In the genomic region with DNA sequence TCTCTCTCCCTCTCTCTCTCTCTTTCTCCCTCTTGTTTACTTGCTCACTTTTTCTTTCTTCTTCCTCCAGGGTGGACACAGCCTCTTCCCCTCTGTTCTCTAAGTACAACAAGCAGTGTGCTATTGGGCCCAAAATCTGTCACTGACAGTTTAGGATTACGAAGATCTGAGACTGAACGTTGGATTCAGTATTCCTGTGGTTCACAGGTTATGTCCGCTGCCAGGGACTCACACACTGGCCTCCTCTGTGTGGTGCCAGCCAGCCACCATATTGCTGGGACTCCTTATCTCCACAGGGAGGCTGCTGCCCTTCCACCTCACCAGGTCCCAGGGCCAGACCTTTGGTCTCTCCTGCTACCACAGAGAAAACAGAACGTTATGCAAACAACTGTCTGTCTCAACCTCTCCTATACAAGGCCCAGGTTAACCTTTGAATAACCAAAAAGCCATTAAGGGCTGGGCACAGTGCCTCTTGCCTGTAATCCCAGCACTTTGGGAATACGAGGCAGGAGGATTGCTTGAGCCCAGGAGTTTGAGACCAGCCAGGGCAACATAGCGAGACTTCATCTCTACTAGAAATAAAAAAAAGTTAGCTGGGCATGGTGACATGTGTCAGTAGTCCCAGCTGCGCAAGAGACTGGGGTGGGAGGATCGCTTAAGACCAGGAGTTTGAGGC, we compare ENCODE assay signal across 13 cellular contexts.
"Had no signal": no experiment of that assay in that cellular context is flagged by ENCODE, and none has a peak within 500 bp of the region (broad histone marks: within the 10 kb centered on the region; RNA-seq: fewer than 3 reads in every experiment).

No MANE protein-coding gene starts in this region.

- H3K4me1 ChIP-seq: right atrium auricular region had no signal

- H3K36me3 Mint-ChIP-seq: activated naive CD8-positive, alpha-beta T cell treated with anti-CD3 and anti-CD28 coated beads, Interleukin-2, amount 10 ng/mL, durations not matched to agents 7 days and 5 days; naive thymus-derived CD4-positive, alpha-beta T cell had no signal

- DNase-seq: activated CD4-positive, alpha-beta T cell treated with anti-CD3 and anti-CD28 coated beads, Interleukin-2, amount 50 U/mL, for 1 hour; activated naive CD4-positive, alpha-beta T cell; activated naive CD8-positive, alpha-beta T cell treated with anti-CD3 and anti-CD28 coated beads, Interleukin-2, amount 10 ng/mL, durations not matched to agents 7 days and 5 days; anterior cingulate cortex; cerebellar nuclear complex; effector CD8-positive, alpha-beta T cell; foreskin keratinocyte; naive thymus-derived CD4-positive, alpha-beta T cell; stimulated activated CD4-positive, alpha-beta T cell treated with anti-CD3 and anti-CD28 coated beads, Interleukin-1b, Interleukin-23, amount 100 ng/mL, for 48 hours; stomach; testis had no signal

- H3K27ac ChIP-seq: foreskin keratinocyte, right atrium auricular region, stomach, testis had no signal

- H3K4me3 Mint-ChIP-seq: activated naive CD8-positive, alpha-beta T cell treated with anti-CD3 and anti-CD28 coated beads, Interleukin-2, amount 10 ng/mL, durations not matched to agents 7 days and 5 days; naive thymus-derived CD4-positive, alpha-beta T cell had no signal

- H3K4me3 ChIP-seq: lung, right atrium auricular region, stomach, testis had no signal

- H3K27ac Mint-ChIP-seq: activated naive CD8-positive, alpha-beta T cell treated with anti-CD3 and anti-CD28 coated beads, Interleukin-2, amount 10 ng/mL, durations not matched to agents 7 days and 5 days; naive thymus-derived CD4-positive, alpha-beta T cell had no signal

- H3K36me3 ChIP-seq: right atrium auricular region, stomach had no signal

- H3K9me3 ChIP-seq: stomach, testis had no signal

- H3K27me3 ChIP-seq: right atrium auricular region, stomach, testis had no signal
